18 cellular contexts compared by ENCODE assay signal in the genomic region with DNA sequence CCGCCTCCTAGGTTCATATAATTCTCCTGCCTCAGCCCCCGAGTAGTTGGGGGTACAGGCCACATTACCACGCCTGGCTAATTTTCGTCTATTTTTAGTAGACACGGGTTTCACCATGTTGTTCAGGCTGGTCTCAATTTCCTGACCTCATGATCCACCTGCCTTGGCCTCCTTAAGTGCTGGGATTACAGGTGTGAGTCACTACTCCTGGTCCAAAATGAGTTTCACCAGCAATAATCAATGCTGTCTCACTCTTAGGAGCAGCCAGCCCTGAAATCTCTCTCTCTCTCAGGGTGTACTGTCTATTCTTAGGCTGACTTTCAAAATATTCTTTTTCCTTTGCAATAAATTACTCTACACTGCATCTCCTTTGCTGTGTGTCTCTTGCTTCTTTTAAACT.
"Had no signal": no experiment of that assay in that cellular context is flagged by ENCODE, and none has a peak within 500 bp of the region (broad histone marks: within the 10 kb centered on the region; RNA-seq: fewer than 3 reads in every experiment).

No MANE protein-coding gene starts in this region.

- H3K4me1 ChIP-seq: left ventricle myocardium inferior, right lobe of liver, tibial nerve had no signal

- H3K4me3 ChIP-seq: left ventricle myocardium inferior, lung, right lobe of liver, tibial nerve had no signal

- H3K27me3 ChIP-seq: right lobe of liver, tibial nerve had no signal

- H3K36me3 ChIP-seq: left ventricle myocardium inferior, right lobe of liver, tibial nerve had no signal

- H3K27ac ChIP-seq: left ventricle myocardium inferior, right lobe of liver, tibial nerve had no signal

- H3K9me3 ChIP-seq: left ventricle myocardium inferior, right lobe of liver had no signal

- ATAC-seq: activated T-cell treated with anti-CD3 and anti-CD28 coated beads, Interleukin-2, amount 50 U/mL, for 72 hours; esophagus mucosa; right lobe of liver had no signal

- DNase-seq: activated CD4-positive, alpha-beta T cell treated with anti-CD3 and anti-CD28 coated beads for 4 hours; activated CD4-positive, alpha-beta T cell treated with anti-CD3 and anti-CD28 coated beads, Interleukin-2, amount 50 U/mL, for 4 hours; activated CD4-positive, CD25-positive, alpha-beta regulatory T cell; activated naive CD4-positive, alpha-beta T cell; activated T-cell treated with anti-CD3 and anti-CD28 coated beads for 4 hours; activated T-cell treated with anti-CD3 and anti-CD28 coated beads, Interleukin-2, amount 50 U/mL, for 72 hours; anterior cingulate cortex; effector CD8-positive, alpha-beta T cell; foreskin melanocyte; islet precursor cell; left ventricle myocardium inferior; posterior cingulate gyrus; right lobe of liver; stimulated activated CD4-positive, alpha-beta T cell treated with anti-CD3 and anti-CD28 coated beads, Interleukin-2, amount 100 ng/mL, for 48 hours; stimulated activated naive CD4-positive, alpha-beta T cell treated with Interleukin-2 at 50 U/mL for 16 hours had no signal
